ENCODE assay signal across 23 cellular contexts in the genomic region with DNA sequence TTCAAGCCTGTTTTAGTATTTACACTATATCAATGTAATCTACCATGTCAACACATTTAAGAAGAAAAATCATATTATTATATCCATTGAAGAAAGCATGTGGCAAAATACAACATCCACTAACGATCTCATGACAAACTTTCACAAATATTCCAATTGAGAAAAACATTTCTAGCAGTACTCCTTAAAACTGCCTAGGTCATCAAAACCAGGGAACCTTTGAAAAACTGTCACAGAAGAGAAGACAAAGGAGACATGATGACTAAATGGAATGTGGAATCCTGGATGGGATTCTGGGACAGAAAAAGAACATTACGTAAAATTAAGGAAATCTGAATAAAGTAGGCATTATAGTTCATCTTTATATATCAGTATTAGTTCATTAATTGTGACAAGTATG.
"Had no signal": no experiment of that assay in that cellular context is flagged by ENCODE, and none has a peak within 500 bp of the region (broad histone marks: within the 10 kb centered on the region; RNA-seq: fewer than 3 reads in every experiment).

No MANE protein-coding gene starts in this region.

- DNase-seq: colonic mucosa; dermis blood vessel endothelial cell; esophagus squamous epithelium; foreskin keratinocyte; head of caudate nucleus; kidney; mesendoderm; naive B cell; occipital lobe; retina; sigmoid colon; stimulated activated CD4-positive, alpha-beta T cell treated with anti-CD3 and anti-CD28 coated beads, Interleukin-2, amount 100 ng/mL, for 24 hours; stimulated activated CD4-positive, alpha-beta T cell treated with anti-CD3 and anti-CD28 coated beads, Interleukin-4, amount 100 ng/mL, for 4 hours; stimulated activated naive B cell treated with anti-CD40 and anti-IgM and Interleukin-4, amounts not matched to agents 10 μg/mL and 1 μg/mL and 100 μg/mL, for 72 hours; stomach; substantia nigra; transverse colon had no signal

- H3K4me1 Mint-ChIP-seq: naive B cell; nephron; stimulated activated naive B cell treated with anti-CD40 and anti-IgM and Interleukin-4, amounts not matched to agents 10 μg/mL and 1 μg/mL and 100 μg/mL, for 72 hours had no signal

- H3K27ac ChIP-seq: colonic mucosa, esophagus squamous epithelium, foreskin keratinocyte, hepatocyte, parathyroid adenoma, prostate gland, sigmoid colon, skin epidermis, stomach, thoracic aorta, transverse colon had no signal

- H3K9me3 ChIP-seq: colonic mucosa, esophagus squamous epithelium, prostate gland, sigmoid colon, thoracic aorta had no signal

- H3K27ac Mint-ChIP-seq: naive B cell; nephron; stimulated activated naive B cell treated with anti-CD40 and anti-IgM and Interleukin-4, amounts not matched to agents 10 μg/mL and 1 μg/mL and 100 μg/mL, for 72 hours had no signal

- H3K36me3 ChIP-seq: colonic mucosa, esophagus squamous epithelium, prostate gland, sigmoid colon, stomach, thoracic aorta, transverse colon had no signal

- H3K9me3 Mint-ChIP-seq: nephron had no signal

- H3K4me3 Mint-ChIP-seq: naive B cell; nephron; stimulated activated naive B cell treated with anti-CD40 and anti-IgM and Interleukin-4, amounts not matched to agents 10 μg/mL and 1 μg/mL and 100 μg/mL, for 72 hours had no signal

- H3K79me2 ChIP-seq: hepatocyte, parathyroid adenoma had no signal

- H3K36me3 Mint-ChIP-seq: naive B cell; stimulated activated naive B cell treated with anti-CD40 and anti-IgM and Interleukin-4, amounts not matched to agents 10 μg/mL and 1 μg/mL and 100 μg/mL, for 72 hours had no signal

- H3K4me2 ChIP-seq: hepatocyte had no signal

- ATAC-seq: foreskin keratinocyte; stimulated activated naive B cell treated with anti-CD40 and anti-IgM and Interleukin-4, amounts not matched to agents 10 μg/mL and 1 μg/mL and 100 μg/mL, for 72 hours had no signal

- H3K4me3 ChIP-seq: colonic mucosa, esophagus squamous epithelium, hepatocyte, prostate gland, sigmoid colon, skin epidermis, stomach, thoracic aorta, transverse colon had no signal

- H3K27me3 ChIP-seq: colonic mucosa, esophagus squamous epithelium, foreskin keratinocyte, hepatocyte, sigmoid colon, stomach, transverse colon had no signal

- H3K9ac ChIP-seq: parathyroid adenoma had no signal

- H3K4me1 ChIP-seq: colonic mucosa, esophagus squamous epithelium, foreskin keratinocyte, parathyroid adenoma, prostate gland, sigmoid colon, stomach, transverse colon had no signal

- H3K27me3 Mint-ChIP-seq: naive B cell; stimulated activated naive B cell treated with anti-CD40 and anti-IgM and Interleukin-4, amounts not matched to agents 10 μg/mL and 1 μg/mL and 100 μg/mL, for 72 hours had no signal

- H2AFZ ChIP-seq: hepatocyte, parathyroid adenoma had no signal
